8 cellular contexts compared by ENCODE assay signal in genomic region chr17:2244545-2245525, GRCh38. TPM values are rescaled to one million over a fixed set of nuclear protein-coding genes. Genes with fewer than 3 reads are reported as not detected.
DNase-seq lines count a peak whose midpoint lies in the region; ATAC-seq and TF ChIP-seq lines count a peak whose summit lies in the region.

No MANE protein-coding gene starts in this region.

- no peak overlapping the region for H3K4me2 ChIP-seq in OCI-LY3 (ENCODE audit: low read length)

- no peaks in the 10 kb centered on the region for H3K79me2 ChIP-seq in OCI-LY3 (ENCODE audit: low read length)

- no peak for ATAC-seq in GM19324 (IDR thresholded peaks at IDR 0.05; ENCODE audit: low FRiP score, unreplicated experiment)

- peaks cover 7% of the 10 kb centered on the region; the same call in 1 of the 2 replicates for H4K20me1 ChIP-seq in OCI-LY3 (ENCODE audit: insufficient read depth, low read length)

- H3K4me3 ChIP-seq in OCI-LY3 (ENCODE audit: low read length) (no peak overlapping the region), epithelial cell of proximal tubule (ENCODE audit: low read depth, low read length) (no peak overlapping the region), muscle layer of duodenum (ENCODE audit: low read depth in 1 of 2, low read length in 2 of 2) (no peak overlapping the region)

- no peak overlapping the region for H2AFZ ChIP-seq in OCI-LY3 (ENCODE audit: low read depth, low read length)

- no peak overlapping the region for H3K27ac ChIP-seq in OCI-LY3 (ENCODE audit: low read length)
- H3K27ac ChIP-seq in muscle layer of duodenum (ENCODE audit: low read length): peak overlapping the region; percentile 70

- DNase-seq in DMS79 (lab: John Stamatoyannopoulos, UW) (peak; percentile 33), HS-5 (ENCODE audit: low read depth) (peak; percentile 65), activated T-cell treated with anti-CD3 and anti-CD28 coated beads for 24 hours (ENCODE audit: low read depth) (peak; percentile 77), epithelial cell of proximal tubule (ENCODE audit: low read depth) (no peak)
- DNase-seq in stimulated activated CD8-positive, alpha-beta memory T cell treated with anti-CD3 and anti-CD28 coated beads, Interleukin-4, amount 100 ng/mL, for 24 hours (ENCODE audit: low read depth): peak; percentile 74

- H3K4me1 ChIP-seq in OCI-LY3 (ENCODE audit: low read length) (peaks cover 13% of the 10 kb centered on the region), muscle layer of duodenum (ENCODE audit: control insufficient read depth in 1 of 2, insufficient read depth in 2 of 2, low read length in 2 of 2) (peaks cover 0 to 5% of the 10 kb centered on the region in 2 donors)

- no peaks in the 10 kb centered on the region for H3K27me3 ChIP-seq in OCI-LY3 (ENCODE audit: low read depth, low read length)
- no peaks in the 10 kb centered on the region for H3K27me3 ChIP-seq in muscle layer of duodenum (ENCODE audit: low read depth, low read length)

- H3K9me3 ChIP-seq in OCI-LY3 (ENCODE audit: insufficient read depth, low read length): no peaks in the 10 kb centered on the region
- H3K9me3 ChIP-seq in muscle layer of duodenum (ENCODE audit: control insufficient read depth in 1 of 2, low read length in 2 of 2): no peaks in the 10 kb centered on the region

- H3K36me3 ChIP-seq in OCI-LY3 (replicated peaks; ENCODE audit: low read depth, low read length): peaks cover 3% of the 10 kb centered on the region
- peaks cover 0 to 19% of the 10 kb centered on the region in 2 donors for H3K36me3 ChIP-seq in muscle layer of duodenum (ENCODE audit: control insufficient read depth in 1 of 2, insufficient read depth in 2 of 2, low read length in 2 of 2)

- TF ChIP-seq CTCF in OCI-LY3 (IDR thresholded peaks at IDR 0.05; ENCODE audit: low read depth, low read length) (peak; percentile 86), epithelial cell of proximal tubule (conservative IDR thresholded peaks at IDR 0.05; ENCODE audit: low read depth, low read length) (peak; percentile 99)

- H3K9ac ChIP-seq in OCI-LY3 (ENCODE audit: low read length): no peak overlapping the region

RNA-seq across cellular contexts. Expression of gene SMG6, which starts 58.8 kb away (rescaled TPM):
- 19.4 and 37.0 TPM in 2 replicates for total RNA-seq in epithelial cell of proximal tubule

RNA-seq across cellular contexts. Expression of gene SRR, which starts 58.9 kb away (rescaled TPM):
- total RNA-seq in epithelial cell of proximal tubule: 2.5 and 12.4 TPM in 2 replicates
